11 cellular contexts compared by ENCODE assay signal in genomic region chr6:112231609-112232060, GRCh38. TPM values are rescaled to one million over a fixed set of nuclear protein-coding genes. Genes with fewer than 3 reads are reported as not detected.
A peak's percentile ranks its signal among the peaks of the same experiment; 100 is the strongest.
DNase-seq lines count a peak whose midpoint lies in the region; ATAC-seq, FAIRE-seq and TF ChIP-seq lines count a peak whose summit lies in the region.
"Had no signal": no experiment of that assay in that cellular context is flagged by ENCODE, and none has a peak within 500 bp of the region (broad histone marks: within the 10 kb centered on the region; RNA-seq: fewer than 3 reads in every experiment).

No MANE protein-coding gene starts in this region.

- no peaks in the 10 kb centered on the region for H4K20me1 ChIP-seq in mammary epithelial cell (ENCODE audit: insufficient read depth, low read length)

- CTCF ChIA-PET in mammary epithelial cell (lab: Charles Lee; ENCODE audit: low non-redundant PET), result no interaction called here

- H3K36me3 ChIP-seq in mammary epithelial cell (ENCODE audit: insufficient read depth, low read length) (no peaks in the 10 kb centered on the region), muscle layer of duodenum (ENCODE audit: control insufficient read depth in 1 of 2, insufficient read depth in 2 of 2, low read length in 2 of 2) (no peaks in the 10 kb centered on the region)
- no peaks in the 10 kb centered on the region for H3K36me3 ChIP-seq in effector memory CD4-positive, alpha-beta T cell (ENCODE audit: control insufficient read depth, insufficient read depth, low read length)

- ATAC-seq in HG02885 (IDR thresholded peaks at IDR 0.05; ENCODE audit: poor library complexity, unreplicated experiment), result no peak

- intact Hi-C loops in mammary epithelial cell (cut with micrococcal nuclease), result no loop called here

- H3K9ac ChIP-seq in mammary epithelial cell (ENCODE audit: insufficient read depth, low read length), result no peak overlapping the region

- H2AFZ ChIP-seq in mammary epithelial cell (ENCODE audit: low read depth, low read length), result no peak overlapping the region

- H3K4me3 ChIP-seq in mammary epithelial cell (replicated peaks in 1 of 3; ENCODE audit: insufficient read depth in 1 of 3, low read depth in 2 of 3, low read length in 3 of 3), result no peak overlapping the region
- H3K4me3 ChIP-seq in muscle layer of duodenum (ENCODE audit: low read depth in 1 of 2, low read length in 2 of 2), result no peak overlapping the region
- no peak overlapping the region for H3K4me3 ChIP-seq in effector memory CD4-positive, alpha-beta T cell (ENCODE audit: insufficient read depth, low read depth, low read length, poor library complexity, severe bottlenecking)

- peak; percentile 71 for DNase-seq in COLO668 (lab: John Stamatoyannopoulos, UW; ENCODE audit: unreplicated experiment)
- peak; percentile 72 for DNase-seq in NCI-H1105 treated with DMSO at 0.1 percent for 48 hours (lab: John Stamatoyannopoulos, UW)
- peak; percentile 68 for DNase-seq in mammary epithelial cell
- DNase-seq in erythroblast (lab: John Stamatoyannopoulos, UW), result no peak
- no peak for DNase-seq in frontal cortex (ENCODE audit: low spot score in 2 of 2)
- DNase-seq in effector memory CD4-positive, alpha-beta T cell, result no peak
- DNase-seq: activated naive CD4-positive, alpha-beta T cell treated with anti-CD3 and anti-CD28 coated beads for 36 hours; naive B cell had no signal

- H3K27ac ChIP-seq in mammary epithelial cell (ENCODE audit: insufficient read depth, low read depth, low read length) (no peak overlapping the region), muscle layer of duodenum (ENCODE audit: low read length) (peak overlapping the region; percentile 90)
- no peak overlapping the region for H3K27ac ChIP-seq in effector memory CD4-positive, alpha-beta T cell (ENCODE audit: insufficient read depth, low read length, poor library complexity, severe bottlenecking)
- H3K27ac ChIP-seq: C4-2B had no signal

- in situ Hi-C loops in mammary epithelial cell (cut with MboI; ENCODE audit: low sequenced_read_pairs in 2 of 2), result no loop called here

- H3K27me3 ChIP-seq in mammary epithelial cell (ENCODE audit: insufficient read depth, low read length) (no peaks in the 10 kb centered on the region), muscle layer of duodenum (ENCODE audit: low read depth, low read length) (no peaks in the 10 kb centered on the region)
- H3K27me3 ChIP-seq in effector memory CD4-positive, alpha-beta T cell (replicated peaks; ENCODE audit: control insufficient read depth, insufficient read depth, low read length, poor library complexity, severe bottlenecking), result peaks cover 5% of the 10 kb centered on the region

- dilution Hi-C loops in mammary epithelial cell (cut with HindIII; ENCODE audit: low sequenced_read_pairs), result no loop called here

- no peaks in the 10 kb centered on the region for H3K9me3 ChIP-seq in mammary epithelial cell (replicated peaks; ENCODE audit: insufficient read depth, low read length)
- no peaks in the 10 kb centered on the region for H3K9me3 ChIP-seq in muscle layer of duodenum (ENCODE audit: control insufficient read depth in 1 of 2, low read length in 2 of 2)
- H3K9me3 ChIP-seq in effector memory CD4-positive, alpha-beta T cell (ENCODE audit: control insufficient read depth, low read length), result no peaks in the 10 kb centered on the region

- H3K4me2 ChIP-seq in mammary epithelial cell (ENCODE audit: insufficient read depth, low read depth, low read length), result no peak overlapping the region

- 68% methylated on average over 2 of the region's 2 CpGs for WGBS in mammary epithelial cell (ENCODE audit: low coverage, missing lambda C conversion rate)

- H3K79me2 ChIP-seq in mammary epithelial cell (ENCODE audit: insufficient read depth, low read length), result no peaks in the 10 kb centered on the region

- BruUV-seq in mammary epithelial cell (replicated peaks; lab: Mats Ljungman, UMichigan), result no TSS peak

- TF ChIP-seq POLR2A in erythroblast (IDR thresholded peaks at IDR 0.05; ENCODE audit: low read length), result no peak

- H3K4me1 ChIP-seq in mammary epithelial cell (ENCODE audit: insufficient read depth, low read length) (peaks cover 5% of the 10 kb centered on the region), muscle layer of duodenum (ENCODE audit: control insufficient read depth in 1 of 2, insufficient read depth in 2 of 2, low read length in 2 of 2) (peaks cover 6 to 25% of the 10 kb centered on the region in 2 donors)
- H3K4me1 ChIP-seq in effector memory CD4-positive, alpha-beta T cell (ENCODE audit: control insufficient read depth, insufficient read depth, low read length, poor library complexity, severe bottlenecking), result no peaks in the 10 kb centered on the region

- no peak for FAIRE-seq in frontal cortex (lab: Jason Lieb, UNC)

- TF ChIP-seq CTCF in mammary epithelial cell (conservative IDR thresholded peaks at IDR 0.05 in 1 of 2, IDR thresholded peaks at IDR 0.05 in 1 of 2; ENCODE audit: extremely low read depth in 1 of 2, insufficient read depth in 1 of 2, low read depth in 1 of 2, low read length in 2 of 2), result no peak

RNA-seq across cellular contexts. Expression of gene LAMA4, which starts 22.7 kb away (rescaled TPM):
- total RNA-seq in mammary epithelial cell (1 to 10 TPM in 1 of 2 donors, under 1 TPM in 1; 0.35 to 1.2 TPM), frontal cortex (24.1 TPM)
- 0.18 TPM for polyA plus RNA-seq in mammary epithelial cell
- not detected for polyA minus RNA-seq in mammary epithelial cell
- total RNA-seq: activated naive CD4-positive, alpha-beta T cell treated with anti-CD3 and anti-CD28 coated beads for 36 hours had no signal

Comparison
In these comparisons a context has a peak if more than half of its experiments do, and no peak if none do; other contexts are left out.
1. DNase-seq: peak in COLO668 (single experiment), NCI-H1105 treated with DMSO at 0.1 percent for 48 hours (single experiment) and mammary epithelial cell (single experiment); none in erythroblast (0 of 2), frontal cortex (0 of 2) and effector memory CD4-positive, alpha-beta T cell (0 of 3).
2. RNA of gene LAMA4, which starts 22.7 kb away (total RNA-seq): 24.1 TPM in frontal cortex (single experiment); 0.35 to 1.2 TPM in mammary epithelial cell; every median in the first group is over 10 times any median in the second.